Comparison of ENCODE assay signal across 9 cellular contexts in the genomic region with DNA sequence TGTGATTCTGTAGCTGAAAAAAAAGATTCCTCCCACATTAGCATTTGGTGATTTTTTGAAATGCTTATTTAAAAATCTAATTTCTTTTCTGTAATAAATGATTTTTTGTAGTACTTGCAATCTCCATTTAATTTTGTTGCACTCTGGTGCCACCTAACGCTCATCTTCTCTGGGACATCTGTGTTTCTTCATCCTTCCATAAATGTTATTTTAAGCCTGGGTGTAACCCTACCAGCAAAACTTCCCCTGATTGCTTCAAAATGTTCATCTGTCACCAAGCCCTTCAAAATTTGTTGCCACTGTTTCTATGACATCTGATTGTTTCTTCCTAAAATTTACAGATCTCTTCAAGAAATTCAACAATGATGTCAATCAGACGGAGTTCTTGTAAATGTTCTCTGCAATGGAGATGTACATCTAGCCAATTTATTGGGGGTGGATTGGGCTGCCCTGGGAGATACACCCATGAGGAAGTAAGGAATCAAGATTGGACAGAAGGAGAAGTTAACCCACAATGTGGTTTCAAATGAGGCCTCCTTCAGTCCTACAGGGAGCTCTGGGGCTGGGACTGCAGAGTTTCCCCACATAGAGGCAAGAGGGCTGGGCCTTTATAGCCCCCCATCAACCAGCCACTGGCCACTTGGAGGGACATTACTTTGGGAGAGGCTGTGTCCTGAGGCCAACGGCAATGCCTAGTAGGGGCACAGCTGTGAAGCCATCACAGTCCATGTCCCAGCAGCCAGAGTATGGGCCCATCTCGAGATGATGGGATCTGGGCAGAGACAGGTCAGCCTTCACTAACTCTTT. TPM values are rescaled to one million over a fixed set of nuclear protein-coding genes. Genes with fewer than 3 reads are reported as not detected.
DNase-seq lines count a peak whose midpoint lies in the region; ATAC-seq, FAIRE-seq and TF ChIP-seq lines count a peak whose summit lies in the region.
"Had no signal": no experiment of that assay in that cellular context is flagged by ENCODE, and none has a peak within 500 bp of the region (broad histone marks: within the 10 kb centered on the region; RNA-seq: fewer than 3 reads in every experiment).

No MANE protein-coding gene starts in this region.

- H3K27ac ChIP-seq in gastroesophageal sphincter = no peak overlapping the region

- no peaks in the 10 kb centered on the region for H3K4me1 Mint-ChIP-seq in stimulated activated naive CD8-positive, alpha-beta T cell treated with anti-CD3 and anti-CD28 coated beads, Interleukin-15, amount 100 ng/mL, for 72 hours

- FAIRE-seq in GM12891 (lab: Jason Lieb, UNC) = no peak
- FAIRE-seq: endometrium had no signal

- no peak overlapping the region for H3K4me3 ChIP-seq in gastroesophageal sphincter

- TF ChIP-seq EP300 in gastroesophageal sphincter (IDR thresholded peaks at IDR 0.05) = no peak

- H3K36me3 ChIP-seq in gastroesophageal sphincter = no peaks in the 10 kb centered on the region

- H3K27me3 ChIP-seq in gastroesophageal sphincter = no peaks in the 10 kb centered on the region

- ATAC-seq in gastroesophageal sphincter (no peak), HG02852 (IDR thresholded peaks at IDR 0.05; ENCODE audit: unreplicated experiment) (no peak)
- no peak for ATAC-seq in stimulated activated naive CD8-positive, alpha-beta T cell treated with anti-CD3 and anti-CD28 coated beads, Interleukin-15, amount 100 ng/mL, for 72 hours

- H3K27ac Mint-ChIP-seq in stimulated activated naive CD8-positive, alpha-beta T cell treated with anti-CD3 and anti-CD28 coated beads, Interleukin-15, amount 100 ng/mL, for 72 hours = no peak overlapping the region

- WGBS in gastroesophageal sphincter (ENCODE audit: low coverage in 1 of 2), 2 donors = 8 to 25% methylated on average over 2 of the region's 4 CpGs

- H3K4me3 Mint-ChIP-seq in stimulated activated naive CD8-positive, alpha-beta T cell treated with anti-CD3 and anti-CD28 coated beads, Interleukin-15, amount 100 ng/mL, for 72 hours = no peak overlapping the region

- TF ChIP-seq POLR2A in gastroesophageal sphincter (IDR thresholded peaks at IDR 0.05) = no peak
- no peak for TF ChIP-seq POLR2A in GM12891 (IDR thresholded peaks at IDR 0.05; ENCODE audit: low read depth, low read length)

- no peaks in the 10 kb centered on the region for H3K9me3 ChIP-seq in gastroesophageal sphincter

- peaks cover 9% of the 10 kb centered on the region for H3K27me3 Mint-ChIP-seq in stimulated activated naive CD8-positive, alpha-beta T cell treated with anti-CD3 and anti-CD28 coated beads, Interleukin-15, amount 100 ng/mL, for 72 hours

- TF ChIP-seq CTCF in gastroesophageal sphincter (IDR thresholded peaks at IDR 0.05) = peak in 1 of 4 experiments; percentile 22

- no peaks in the 10 kb centered on the region for H3K9me3 Mint-ChIP-seq in stimulated activated naive CD8-positive, alpha-beta T cell treated with anti-CD3 and anti-CD28 coated beads, Interleukin-15, amount 100 ng/mL, for 72 hours

- DNase-seq in AML-193 (lab: John Stamatoyannopoulos, UW) (peak; percentile 67 to 71), H4 (ENCODE audit: low spot score) (peak; percentile 31), SK-N-DZ (ENCODE audit: low spot score) (peak; percentile 10), glomerular visceral epithelial cell (ENCODE audit: extremely low spot score) (peak; percentile 54), GM12891 (ENCODE audit: insufficient read length, low spot score) (no peak)
- DNase-seq in stimulated activated naive CD8-positive, alpha-beta T cell treated with anti-CD3 and anti-CD28 coated beads, Interleukin-15, amount 100 ng/mL, for 72 hours = no peak

- H3K4me1 ChIP-seq in gastroesophageal sphincter = no peaks in the 10 kb centered on the region

TF ChIP-seq in GM12891, 5 proteins besides CTCF, POLR2A, EP300 and RAD21:
- TF ChIP-seq POLR2AphosphoS5 (IDR thresholded peaks at IDR 0.05; ENCODE audit: low read depth, low read length) (no peak), POU2F2 (IDR thresholded peaks at IDR 0.05; ENCODE audit: low read depth, low read length) (no peak), TAF1 (IDR thresholded peaks at IDR 0.05; ENCODE audit: low read depth, low read length) (no peak), PAX5 (IDR thresholded peaks at IDR 0.05; ENCODE audit: insufficient read depth, low read length, severe bottlenecking) (no peak), SPI1 (IDR thresholded peaks at IDR 0.05; ENCODE audit: low read depth, low read length) (no peak)

RNA-seq across cellular contexts. Expression of gene MCTP1, which starts 23.3 kb away (rescaled TPM):
- total RNA-seq in H4 (2014; rRNA removed; shearing (Covaris generic)) = 3.3 and 6.5 TPM in 2 replicates
- 0.30 and 0.35 TPM in 2 replicates for polyA plus RNA-seq in SK-N-DZ (2014; cell fraction: cytosol; rRNA removed)
- polyA plus RNA-seq in SK-N-DZ (2014; cell fraction: nucleus; rRNA removed) = 0.13 and 0.36 TPM in 2 replicates
- total RNA-seq in gastroesophageal sphincter = 10 to 100 TPM; 13.5 to 57.6 (median 21.9) TPM
- 10.3 TPM for polyA plus RNA-seq in GM12891 (2012; ENCODE audit: low read depth, missing spikeins)

Comparison
In these comparisons a context has a peak if more than half of its experiments do, and no peak if none do; other contexts are left out.
1. DNase-seq: peak in AML-193 (2 of 2), H4 (single experiment), SK-N-DZ (single experiment) and glomerular visceral epithelial cell (single experiment); none in GM12891 (single experiment) and stimulated activated naive CD8-positive, alpha-beta T cell treated with anti-CD3 and anti-CD28 coated beads, Interleukin-15, amount 100 ng/mL, for 72 hours (0 of 2).